ENCODE assay signal across 15 cellular contexts in genomic region chr11:121033635-121034034, GRCh38. TPM values are rescaled to one million over a fixed set of nuclear protein-coding genes. Genes with fewer than 3 reads are reported as not detected.
A peak's percentile ranks its signal among the peaks of the same experiment; 100 is the strongest.
DNase-seq lines count a peak whose midpoint lies in the region; ATAC-seq, FAIRE-seq and TF ChIP-seq lines count a peak whose summit lies in the region.
"Had no signal": no experiment of that assay in that cellular context is flagged by ENCODE, and none has a peak within 500 bp of the region (broad histone marks: within the 10 kb centered on the region; RNA-seq: fewer than 3 reads in every experiment).

No MANE protein-coding gene starts in this region.

- no peaks in the 10 kb centered on the region for H3K36me3 ChIP-seq in right lobe of liver

- peak; percentile 18 for FAIRE-seq in GM18507 (lab: Jason Lieb, UNC)
- FAIRE-seq: H1 had no signal

- peaks cover 28% of the 10 kb centered on the region for H3K4me1 Mint-ChIP-seq in T-helper 17 cell
- H3K4me1 Mint-ChIP-seq in activated T-cell treated with anti-CD3 and anti-CD28 coated beads, Interleukin-2, amount 50 U/mL, for 4 hours (ENCODE audit: low read depth) = peaks cover 20% of the 10 kb centered on the region

- no peak overlapping the region for H3K4me3 ChIP-seq in right lobe of liver
- H3K4me3 ChIP-seq: GM23248 had no signal

- H3K9me3 ChIP-seq in T-helper 17 cell (ENCODE audit: control insufficient read depth, low read length, poor library complexity, severe bottlenecking) = no peaks in the 10 kb centered on the region
- no peaks in the 10 kb centered on the region for H3K9me3 ChIP-seq in right lobe of liver
- H3K9me3 ChIP-seq: Caco-2 had no signal

- TF ChIP-seq CTCF in right lobe of liver (IDR thresholded peaks at IDR 0.05) = no peak

- H3K9me3 Mint-ChIP-seq in activated T-cell treated with anti-CD3 and anti-CD28 coated beads, Interleukin-2, amount 50 U/mL, for 4 hours = no peaks in the 10 kb centered on the region
- H3K9me3 Mint-ChIP-seq: CD4-positive, alpha-beta memory T cell had no signal

- H3K27ac ChIP-seq in right lobe of liver = peak overlapping the region; percentile 0 to 74 (median 57)
- H3K27ac ChIP-seq: GM23248 had no signal

- no peak overlapping the region for H3K4me3 Mint-ChIP-seq in T-helper 17 cell
- H3K4me3 Mint-ChIP-seq in activated T-cell treated with anti-CD3 and anti-CD28 coated beads, Interleukin-2, amount 50 U/mL, for 4 hours = no peak overlapping the region
- H3K4me3 Mint-ChIP-seq: CD4-positive, alpha-beta memory T cell had no signal

- H3K4me1 ChIP-seq in right lobe of liver = peaks cover 0 to 58% (median 21%) of the 10 kb centered on the region in 4 donors

- intact Hi-C loops in right lobe of liver (cut with DNase I) = no loop called here

- H3K27me3 ChIP-seq in right lobe of liver = no peaks in the 10 kb centered on the region

- no peak for DNase-seq in GM18507 (ENCODE audit: extremely low spot score, insufficient read length, low read depth)
- DNase-seq in T-helper 17 cell = no peak
- DNase-seq in right lobe of liver = peak in 1 of 3 donors; percentile 49
- DNase-seq in activated T-cell treated with anti-CD3 and anti-CD28 coated beads, Interleukin-2, amount 50 U/mL, for 4 hours = no peak
- DNase-seq in ureter (ENCODE audit: low spot score) = no peak
- no peak for DNase-seq in COLO668 (lab: John Stamatoyannopoulos, UW; ENCODE audit: unreplicated experiment)
- DNase-seq: C1 segment of cervical spinal cord; Caco-2; CD4-positive, alpha-beta memory T cell; DMS153; DND-41; GM23248; H7; HCEC 1CT had no signal

- peak overlapping the region; percentile 16 for H3K27ac Mint-ChIP-seq in T-helper 17 cell
- H3K27ac Mint-ChIP-seq: CD4-positive, alpha-beta memory T cell had no signal

- TF ChIP-seq POLR2A in right lobe of liver (IDR thresholded peaks at IDR 0.05) = no peak

- peaks cover 3% of the 10 kb centered on the region for H3K36me3 Mint-ChIP-seq in T-helper 17 cell (ENCODE audit: low read depth)
- peaks cover 8% of the 10 kb centered on the region for H3K36me3 Mint-ChIP-seq in activated T-cell treated with anti-CD3 and anti-CD28 coated beads, Interleukin-2, amount 50 U/mL, for 4 hours (ENCODE audit: insufficient read depth)

- ATAC-seq in T-helper 17 cell (no peak), right lobe of liver (peak; percentile 76 to 83 (median 79))
- no peak for ATAC-seq in activated T-cell treated with anti-CD3 and anti-CD28 coated beads, Interleukin-2, amount 50 U/mL, for 4 hours

- WGBS in right lobe of liver (ENCODE audit: insufficient coverage, low coverage, low lambda C conversion rate, missing lambda C conversion rate) = 28% methylated on average over 4 of the region's 4 CpGs

- H3K27me3 Mint-ChIP-seq in T-helper 17 cell = no peaks in the 10 kb centered on the region
- H3K27me3 Mint-ChIP-seq in activated T-cell treated with anti-CD3 and anti-CD28 coated beads, Interleukin-2, amount 50 U/mL, for 4 hours (ENCODE audit: low read depth) = no peaks in the 10 kb centered on the region
- H3K27me3 Mint-ChIP-seq: CD4-positive, alpha-beta memory T cell had no signal

RNA-seq across cellular contexts. Expression of gene TBCEL, which starts 9.7 kb away (rescaled TPM):
- total RNA-seq in T-helper 17 cell (10 to 100 TPM; 17.1 TPM), right lobe of liver (10 to 100 TPM in 5 of 6 experiments, 1 to 10 TPM in 1; 9.6 to 37.9 (median 17.8) TPM), ureter (31.0 TPM)
- 1 to 10 TPM; 6.6 to 7.2 (median 6.7) TPM for total RNA-seq in activated T-cell treated with anti-CD3 and anti-CD28 coated beads, Interleukin-2, amount 50 U/mL, for 4 hours

Comparison
In these comparisons a context has a peak if more than half of its experiments do, and no peak if none do; other contexts are left out.
1. ATAC-seq: peak in right lobe of liver (4 of 4); none in T-helper 17 cell (single experiment) and activated T-cell treated with anti-CD3 and anti-CD28 coated beads, Interleukin-2, amount 50 U/mL, for 4 hours (0 of 2).